In genomic region chr1:241419986-241420385, GRCh38 we compare ENCODE assay signal across 28 cellular contexts.
DNase-seq lines count a peak whose midpoint lies in the region; ATAC-seq and TF ChIP-seq lines count a peak whose summit lies in the region.
"Had no signal": no experiment of that assay in that cellular context is flagged by ENCODE, and none has a peak within 500 bp of the region (broad histone marks: within the 10 kb centered on the region; RNA-seq: fewer than 3 reads in every experiment).

No MANE protein-coding gene starts in this region.

- H3K36me3 ChIP-seq in PC-9 (ENCODE audit: low read depth): no peaks in the 10 kb centered on the region
- H3K36me3 ChIP-seq: BE2C had no signal

- H3K36me3 Mint-ChIP-seq in glutamatergic neuron (ENCODE audit: unreplicated experiment): peaks cover 4% of the 10 kb centered on the region
- H3K36me3 Mint-ChIP-seq: CD8-positive, alpha-beta memory T cell; IgD-negative memory B cell had no signal

- no peaks in the 10 kb centered on the region for H3K79me2 ChIP-seq in PC-9 (ENCODE audit: low read depth)

- H3F3A ChIP-seq in PC-9 (ENCODE audit: insufficient read depth, low read depth): no peaks in the 10 kb centered on the region

- no peaks in the 10 kb centered on the region for H3K9me2 ChIP-seq in PC-9 (ENCODE audit: insufficient read depth)

- H3K4me1 ChIP-seq in PC-9 (replicated peaks; ENCODE audit: insufficient read depth): no peaks in the 10 kb centered on the region
- H3K4me1 ChIP-seq: A549, BE2C had no signal

- peaks cover 4% of the 10 kb centered on the region for H3K27me3 Mint-ChIP-seq in glutamatergic neuron (ENCODE audit: unreplicated experiment)

- no peaks in the 10 kb centered on the region for H3K9me3 ChIP-seq in PC-9 (ENCODE audit: insufficient read depth, low read depth)
- H3K9me3 ChIP-seq: A549, BE2C had no signal

- H3K27ac Mint-ChIP-seq in glutamatergic neuron (ENCODE audit: unreplicated experiment): no peak overlapping the region
- H3K27ac Mint-ChIP-seq: CD14-positive monocyte; CD8-positive, alpha-beta memory T cell had no signal

- BruUV-seq in PC-9 (replicated peaks; lab: Mats Ljungman, UMichigan): no TSS peak

- peaks cover 2% of the 10 kb centered on the region for H3K9me3 Mint-ChIP-seq in glutamatergic neuron (ENCODE audit: unreplicated experiment)

- no peaks in the 10 kb centered on the region for H4K20me1 ChIP-seq in PC-9 (ENCODE audit: insufficient read depth)

- TF ChIP-seq CTCF in PC-9 (conservative IDR thresholded peaks at IDR 0.05) (no peak), glutamatergic neuron (IDR thresholded peaks at IDR 0.05; ENCODE audit: partially characterized antibody, unreplicated experiment) (no peak)

- H2AFZ ChIP-seq in PC-9: peak overlapping the region; percentile 37; the same call in 1 of the 2 replicates
- H2AFZ ChIP-seq: GM23248 had no signal

- no peak overlapping the region for H3K4me2 ChIP-seq in PC-9
- H3K4me2 ChIP-seq: A549, KMS-11 had no signal

- no peak for ATAC-seq in Right ventricle myocardium superior (ENCODE audit: poor library complexity)
- no peak for ATAC-seq in HG03135 (IDR thresholded peaks at IDR 0.05; ENCODE audit: unreplicated experiment)
- ATAC-seq: A549, Panc1 had no signal

- H3K4me1 Mint-ChIP-seq in glutamatergic neuron (ENCODE audit: low read depth, unreplicated experiment): peaks cover 3% of the 10 kb centered on the region
- H3K4me1 Mint-ChIP-seq: CD14-positive monocyte had no signal

- no peak overlapping the region for H3K27ac ChIP-seq in PC-9
- H3K27ac ChIP-seq: A549, GM23248, KMS-11, RWPE1, SK-N-MC had no signal

- no peak overlapping the region for H3K4me3 ChIP-seq in PC-9
- H3K4me3 ChIP-seq: A549, GM23248, SK-N-MC had no signal

- H3K27me3 ChIP-seq in PC-9 (ENCODE audit: insufficient read depth, low read depth): peaks cover 17% of the 10 kb centered on the region; the same call in 1 of the 2 replicates

- DNase-seq in ELR (ENCODE audit: low read depth): peak; percentile 62
- no peak for DNase-seq in PC-9
- peak; percentile 53 for DNase-seq in hepatic stellate cell (ENCODE audit: low spot score)
- DNase-seq in glutamatergic neuron: no peak
- no peak for DNase-seq in Right ventricle myocardium superior
- no peak for DNase-seq in AG08395 (ENCODE audit: low spot score)
- DNase-seq: BE2C; CD8-positive, alpha-beta memory T cell; DMS 273 treated with DMSO at 0.1 percent for 48 hours; DMS79; GM23248; H7; NCI-H1048; NCI-H1417; NCI-H1694; NCI-H2029 treated with DMSO at 0.1 percent for 48 hours; NCI-H446 treated with DMSO at 0.1 percent for 48 hours; NCI-H526; NCI-H82; SIG-M5 had no signal

- H3K4me3 Mint-ChIP-seq in glutamatergic neuron (ENCODE audit: unreplicated experiment): no peak overlapping the region
- H3K4me3 Mint-ChIP-seq: CD8-positive, alpha-beta memory T cell; IgD-negative memory B cell had no signal

- intact Hi-C loops in PC-9 (cut with micrococcal nuclease; ENCODE audit: unreplicated experiment): no loop called here
- intact Hi-C loops in Right ventricle myocardium superior (cut with DNase I): no loop called here

- POLR2A ChIA-PET in PC-9 (lab: Charles Lee; ENCODE audit: unreplicated experiment): no interaction called here

- CTCF ChIA-PET in PC-9 (lab: Charles Lee): no interaction called here

Comparison
In these comparisons a context has a peak if more than half of its experiments do, and no peak if none do; other contexts are left out.
1. DNase-seq: peak in ELR (single experiment) and hepatic stellate cell (single experiment); none in PC-9 (0 of 2), glutamatergic neuron (single experiment), Right ventricle myocardium superior (single experiment) and AG08395 (single experiment).